ENCODE assay signal across 30 cellular contexts in genomic region chr2:213524164-213524563, GRCh38.
"Had no signal": no experiment of that assay in that cellular context is flagged by ENCODE, and none has a peak within 500 bp of the region (broad histone marks: within the 10 kb centered on the region; RNA-seq: fewer than 3 reads in every experiment).

No MANE protein-coding gene starts in this region.

- H3K4me3 Mint-ChIP-seq: immature natural killer cell; naive thymus-derived CD8-positive, alpha-beta T cell; nephron; neural crest cell; stimulated activated naive B cell treated with anti-CD40 and anti-IgM and Interleukin-4, amounts not matched to agents 10 μg/mL and 1 μg/mL and 100 μg/mL, for 72 hours had no signal

- ATAC-seq: left colon; left lung; lower lobe of right lung; naive thymus-derived CD8-positive, alpha-beta T cell; pancreas; right cardiac atrium; sciatic nerve; stimulated activated naive B cell treated with anti-CD40 and anti-IgM and Interleukin-4, amounts not matched to agents 10 μg/mL and 1 μg/mL and 100 μg/mL, for 72 hours; stimulated activated naive CD8-positive, alpha-beta T cell treated with anti-CD3 and anti-CD28 coated beads, Interleukin-15, Interleukin-2, amounts not matched to agents 100 U/mL and 50 U/mL, for 24 hours; upper lobe of right lung had no signal

- H3K4me1 ChIP-seq: left lung, lower lobe of right lung, pancreas, prostate gland, stomach, testis, thyroid gland, upper lobe of right lung had no signal

- H3K9me3 ChIP-seq: pancreas, prostate gland, testis, thyroid gland, upper lobe of right lung had no signal

- H3K4me3 ChIP-seq: left lung, lower lobe of right lung, pancreas, prostate gland, skin epidermis, stomach, testis, thyroid gland, upper lobe of right lung had no signal

- H3K4me1 Mint-ChIP-seq: immature natural killer cell; naive thymus-derived CD8-positive, alpha-beta T cell; nephron; neural crest cell; stimulated activated naive B cell treated with anti-CD40 and anti-IgM and Interleukin-4, amounts not matched to agents 10 μg/mL and 1 μg/mL and 100 μg/mL, for 72 hours had no signal

- H3K27ac ChIP-seq: left lung, lower lobe of right lung, pancreas, prostate gland, skin epidermis, stomach, testis, thyroid gland, upper lobe of right lung had no signal

- H3K27me3 Mint-ChIP-seq: naive thymus-derived CD8-positive, alpha-beta T cell; stimulated activated naive B cell treated with anti-CD40 and anti-IgM and Interleukin-4, amounts not matched to agents 10 μg/mL and 1 μg/mL and 100 μg/mL, for 72 hours had no signal

- H3K27me3 ChIP-seq: left lung, pancreas, stomach, testis, thyroid gland, upper lobe of right lung had no signal

- DNase-seq: hypothalamus; immature natural killer cell; kidney; left colon; left lung; lower lobe of right lung; mammary epithelial cell; mesenchymal stem cell; naive thymus-derived CD8-positive, alpha-beta T cell; nucleus accumbens; pancreas; posterior cingulate gyrus; retina; right cardiac atrium; stimulated activated CD4-positive, alpha-beta T cell treated with anti-CD3 and anti-CD28 coated beads, Interleukin-12 subunit alpha, Interleukin-12 subunit beta, amount 100 ng/mL, for 4 hours; stimulated activated CD4-positive, alpha-beta T cell treated with anti-CD3 and anti-CD28 coated beads, Interleukin-15, amount 100 ng/mL, for 24 hours; stimulated activated CD4-positive, alpha-beta T cell treated with anti-CD3 and anti-CD28 coated beads, Interleukin-2, amount 100 ng/mL, for 24 hours; stimulated activated CD4-positive, alpha-beta T cell treated with anti-CD3 and anti-CD28 coated beads, Interleukin-4, amount 100 ng/mL, for 1 hour; stimulated activated naive B cell treated with anti-CD40 and anti-IgM and Interleukin-4, amounts not matched to agents 10 μg/mL and 1 μg/mL and 100 μg/mL, for 72 hours; stimulated activated naive CD8-positive, alpha-beta T cell treated with anti-CD3 and anti-CD28 coated beads, Interleukin-15, Interleukin-2, amounts not matched to agents 100 U/mL and 50 U/mL, for 24 hours; stomach; testis; thyroid gland; trophoblast cell; upper lobe of right lung had no signal

- H3K27ac Mint-ChIP-seq: immature natural killer cell; naive thymus-derived CD8-positive, alpha-beta T cell; nephron; stimulated activated naive B cell treated with anti-CD40 and anti-IgM and Interleukin-4, amounts not matched to agents 10 μg/mL and 1 μg/mL and 100 μg/mL, for 72 hours had no signal

- H3K36me3 ChIP-seq: left lung, lower lobe of right lung, pancreas, prostate gland, stomach, thyroid gland, upper lobe of right lung had no signal
